ENCODE assay signal across 8 cellular contexts in the genomic region with DNA sequence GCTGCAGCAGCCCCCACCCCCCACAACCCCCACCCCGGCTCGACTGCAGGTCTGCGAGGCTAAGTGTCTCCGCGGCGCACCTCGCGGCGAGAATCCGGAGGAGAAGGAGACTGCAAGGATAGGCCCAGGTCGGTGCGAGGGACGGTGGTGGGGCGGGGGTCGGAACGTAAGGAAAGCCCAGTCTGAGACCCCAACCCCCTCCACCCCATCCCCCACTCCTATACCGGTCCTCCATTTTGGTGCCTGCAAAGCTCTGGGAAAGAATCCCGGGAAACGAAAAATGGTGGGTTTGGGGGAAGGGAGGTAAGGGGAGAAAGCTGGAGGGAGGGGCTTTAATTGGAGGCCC. TPM values are rescaled to one million over a fixed set of nuclear protein-coding genes. Genes with fewer than 3 reads are reported as not detected.
A peak's percentile ranks its signal among the peaks of the same experiment; 100 is the strongest.
DNase-seq lines count a peak whose midpoint lies in the region; ATAC-seq and TF ChIP-seq lines count a peak whose summit lies in the region.

No MANE protein-coding gene starts in this region.

- peak overlapping the region; percentile 81 for H3K4me2 ChIP-seq in smooth muscle cell

- peaks cover 11% of the 10 kb centered on the region for H3K79me2 ChIP-seq in smooth muscle cell (ENCODE audit: low read depth)

- H3K4me3 ChIP-seq in MG63 (peak overlapping the region; percentile 69), adrenal gland (peak overlapping the region in 2 of 4 donors; percentile 40 to 58), iPS-11a (ENCODE audit: low read depth, low read length) (peak overlapping the region; percentile 39), smooth muscle cell (peak overlapping the region; percentile 77)

- no peak for TF ChIP-seq POLR2A in adrenal gland (IDR thresholded peaks at IDR 0.05)

- no peaks in the 10 kb centered on the region for H4K20me1 ChIP-seq in smooth muscle cell (ENCODE audit: low read depth)

- H3K4me1 ChIP-seq in adrenal gland (replicated peaks in 1 of 2): no peaks in the 10 kb centered on the region
- H3K4me1 ChIP-seq in smooth muscle cell (ENCODE audit: low read depth): no peaks in the 10 kb centered on the region

- TF ChIP-seq CTCF in adrenal gland (IDR thresholded peaks at IDR 0.05) (no peak), smooth muscle cell (IDR thresholded peaks at IDR 0.05; ENCODE audit: borderline replicate concordance, insufficient read depth, poor library complexity, severe bottlenecking) (no peak)

- intact Hi-C loops in adrenal gland (cut with DNase I): no loop called here

- no peaks in the 10 kb centered on the region for H3F3A ChIP-seq in smooth muscle cell (ENCODE audit: low read depth)

- peak overlapping the region; percentile 84 for H3K9ac ChIP-seq in smooth muscle cell (ENCODE audit: low read depth)

- no peaks in the 10 kb centered on the region for H3K9me3 ChIP-seq in MG63
- H3K9me3 ChIP-seq in adrenal gland (replicated peaks in 1 of 3): no peaks in the 10 kb centered on the region
- H3K9me3 ChIP-seq in smooth muscle cell (replicated peaks; ENCODE audit: low read depth): no peaks in the 10 kb centered on the region

- peak; percentile 39 for DNase-seq in COR-L47 (lab: John Stamatoyannopoulos, UW)
- DNase-seq in MG63: no peak
- DNase-seq in adrenal gland: peak in 6 of 7 donors; percentile 16 to 53 (median 34)
- no peak for DNase-seq in smooth muscle cell (lab: John Stamatoyannopoulos, UW; ENCODE audit: unreplicated experiment)
- no peak for DNase-seq in EL

- no peak overlapping the region for H2AFZ ChIP-seq in smooth muscle cell (ENCODE audit: low read depth)

- 0 out of 2 replicates have a peak, but pooled peaks cover 3% of the 10 kb centered on the region for H3K36me3 ChIP-seq in MG63
- H3K36me3 ChIP-seq in adrenal gland (replicated peaks in 1 of 2): no peaks in the 10 kb centered on the region
- H3K36me3 ChIP-seq in smooth muscle cell (ENCODE audit: low read depth): no peaks in the 10 kb centered on the region

- H3K27me3 ChIP-seq in MG63: no peaks in the 10 kb centered on the region
- no peaks in the 10 kb centered on the region for H3K27me3 ChIP-seq in adrenal gland
- H3K27me3 ChIP-seq in smooth muscle cell (ENCODE audit: low read depth): no peaks in the 10 kb centered on the region

- 0 to 28% (median 10%) methylated on average over 5 to 19 of the region's 19 CpGs for WGBS in adrenal gland, 4 donors
- 47% methylated on average over 4 of the region's 19 CpGs for WGBS in smooth muscle cell (ENCODE audit: low lambda C conversion rate)

- H3K27ac ChIP-seq in adrenal gland (peak overlapping the region in 4 of 5 donors; percentile 66 to 91 (median 83)), smooth muscle cell (ENCODE audit: low read depth) (no peak overlapping the region)

- no peak for ATAC-seq in HG02840 (IDR thresholded peaks at IDR 0.05; ENCODE audit: low FRiP score, unreplicated experiment)
- ATAC-seq in GM18511 (IDR thresholded peaks at IDR 0.05; ENCODE audit: unreplicated experiment): no peak

RNA-seq across cellular contexts. Expression of a gene that starts 0.6 kb away (rescaled TPM):
- 153 and 210 TPM in 2 replicates for total RNA-seq in MG63 (2014; rRNA removed; shearing (Covaris generic); ENCODE audit: low replicate concordance)
- total RNA-seq in adrenal gland (100 to 1,000 TPM; 259 to 533 (median 360) TPM), smooth muscle cell (234 and 259 TPM in 2 replicates)
- polyA plus RNA-seq in adrenal gland (100 to 1,000 TPM; 171 to 431 (median 188) TPM), smooth muscle cell (445 and 554 TPM in 2 replicates)

RNA-seq across cellular contexts. Expression of a gene that starts 20.6 kb away (rescaled TPM):
- total RNA-seq in MG63 (2014; rRNA removed; shearing (Covaris generic); ENCODE audit: low replicate concordance): 44.1 and 97.3 TPM in 2 replicates
- 100 to 1,000 TPM in 4 of 8 donors, 10 to 100 TPM in 4; 91.8 to 256 (median 123) TPM for total RNA-seq in adrenal gland
- 100 to 1,000 TPM; 143 to 388 (median 235) TPM for polyA plus RNA-seq in adrenal gland
- 255 and 302 TPM in 2 replicates for total RNA-seq in smooth muscle cell
- polyA plus RNA-seq in smooth muscle cell: 232 and 267 TPM in 2 replicates

RNA-seq across cellular contexts. Expression of a gene that starts 46.9 kb away (rescaled TPM):
- total RNA-seq in MG63 (2014; rRNA removed; shearing (Covaris generic); ENCODE audit: low replicate concordance): not detected in 2 replicates
- total RNA-seq in adrenal gland: 10 to 100 TPM in 1 of 8 donors, 1 to 10 TPM in 5, under 1 TPM in 1, not detected in 1; 0.79 to 15.0 (median 3.7) TPM
- 10 to 100 TPM in 2 of 3 donors, 1 to 10 TPM in 1; 5.9 to 24.0 (median 19.5) TPM for polyA plus RNA-seq in adrenal gland
- 19.7 and 32.1 TPM in 2 replicates for total RNA-seq in smooth muscle cell
- 13.8 and 21.4 TPM in 2 replicates for polyA plus RNA-seq in smooth muscle cell

Comparison
In these comparisons a context has a peak if more than half of its experiments do, and no peak if none do; other contexts are left out.
1. DNase-seq: peak in COR-L47 (single experiment) and adrenal gland (6 of 7); none in MG63 (single experiment), smooth muscle cell (single experiment) and EL (single experiment).